Comparison of ENCODE assay signal across 8 cellular contexts in the genomic region with DNA sequence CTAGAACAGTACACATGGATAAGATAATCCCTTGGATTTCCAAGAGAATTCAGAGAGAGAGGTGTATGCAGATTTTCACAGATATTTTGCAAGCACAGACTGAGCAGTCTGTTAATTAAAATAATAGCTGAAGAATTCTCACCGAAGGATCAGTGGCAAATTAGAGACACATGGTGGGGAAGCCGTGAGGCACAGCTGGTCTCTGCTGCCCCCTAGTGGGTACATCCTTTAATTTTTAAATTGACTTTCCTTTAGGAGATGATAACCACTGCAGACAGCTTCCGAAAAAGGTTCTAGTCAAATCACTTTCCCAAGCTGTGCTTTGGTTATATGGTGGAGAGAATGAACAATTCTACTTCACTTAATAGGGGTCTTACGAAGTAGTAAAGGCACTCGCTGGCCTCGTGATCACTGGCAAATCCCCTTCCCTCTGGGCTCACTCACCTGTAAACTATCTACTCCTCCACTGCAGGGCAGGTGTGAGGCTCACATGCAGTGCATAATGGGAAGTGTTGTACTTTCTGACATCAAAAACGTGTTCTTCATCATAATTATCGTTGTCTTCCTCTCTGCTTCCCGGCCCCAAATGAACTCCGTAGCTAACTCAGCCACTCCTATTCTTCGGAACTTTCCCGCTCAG. TPM values are rescaled to one million over a fixed set of nuclear protein-coding genes. Genes with fewer than 3 reads are reported as not detected.
DNase-seq lines count a peak whose midpoint lies in the region; ATAC-seq and TF ChIP-seq lines count a peak whose summit lies in the region.

No MANE protein-coding gene starts in this region.

- H3K27me3 ChIP-seq in CD4-positive, CD25-positive, alpha-beta regulatory T cell (ENCODE audit: control insufficient read depth, insufficient read depth, low read length): no peaks in the 10 kb centered on the region
- H3K27me3 ChIP-seq in dorsolateral prefrontal cortex: no peaks in the 10 kb centered on the region

- no peaks in the 10 kb centered on the region for H3K9me3 Mint-ChIP-seq in CD4-positive, CD25-positive, alpha-beta regulatory T cell
- H3K9me3 Mint-ChIP-seq in memory B cell: no peaks in the 10 kb centered on the region

- TF ChIP-seq CTCF in dorsolateral prefrontal cortex (IDR thresholded peaks at IDR 0.05 in 54 of 56, conservative IDR thresholded peaks at IDR 0.05 in 2 of 56; ENCODE audit: low read depth in 1 of 56, partially characterized antibody in 56 of 56): peak; percentile 80 to 98 (median 92)

- H3K9me3 ChIP-seq in CD4-positive, CD25-positive, alpha-beta regulatory T cell (ENCODE audit: control insufficient read depth in 2 of 2, low read length in 2 of 2): no peaks in the 10 kb centered on the region

- H3K27ac ChIP-seq in CD4-positive, CD25-positive, alpha-beta regulatory T cell (ENCODE audit: insufficient read depth, low read length, poor library complexity, severe bottlenecking): no peak overlapping the region
- H3K27ac ChIP-seq in dorsolateral prefrontal cortex: no peak overlapping the region

- H3K36me3 Mint-ChIP-seq in CD4-positive, CD25-positive, alpha-beta regulatory T cell: peaks cover 18% of the 10 kb centered on the region
- peaks cover 7% of the 10 kb centered on the region for H3K36me3 Mint-ChIP-seq in memory B cell

- H3K4me1 Mint-ChIP-seq in CD4-positive, CD25-positive, alpha-beta regulatory T cell: peaks cover 1 to 26% (median 20%) of the 10 kb centered on the region in 4 donors
- H3K4me1 Mint-ChIP-seq in memory B cell: peaks cover 8% of the 10 kb centered on the region

- H3K4me1 ChIP-seq in CD4-positive, CD25-positive, alpha-beta regulatory T cell (ENCODE audit: control insufficient read depth, insufficient read depth, low read length, poor library complexity, severe bottlenecking): no peaks in the 10 kb centered on the region

- no peak overlapping the region for H3K4me3 ChIP-seq in CD4-positive, CD25-positive, alpha-beta regulatory T cell (ENCODE audit: low read depth, low read length)
- no peak overlapping the region for H3K4me3 ChIP-seq in dorsolateral prefrontal cortex

- CTCF ChIA-PET in HEK293T (lab: Yijun Ruan, JAX): interaction anchor here (0.7 to 3.2 kb wide), 12 partner anchors 53 to 403 kb away, joined by 3 to 23 read pairs (median 4); partner anchors contain the start of gene CEMIP

- intact Hi-C loops in dorsolateral prefrontal cortex (cut with DNase I): loop anchor here (2.0 to 5.0 kb wide), 4 partner anchors 193 to 513 kb away; partner anchors contain the start of gene CEMIP (in 1 of the 2)

- POLR2A ChIA-PET in HEK293T (lab: Yijun Ruan, JAX): no interaction called here

- ATAC-seq in CD4-positive, CD25-positive, alpha-beta regulatory T cell (ENCODE audit: low read depth in 2 of 2): peak in 1 of 2 donors; percentile 62
- peak; percentile 50 for ATAC-seq in memory B cell (ENCODE audit: low read depth)
- ATAC-seq in GM21717 (IDR thresholded peaks at IDR 0.05; ENCODE audit: unreplicated experiment): no peak

- peak overlapping the region; percentile 9 to 78 (median 19) for H3K27ac Mint-ChIP-seq in CD4-positive, CD25-positive, alpha-beta regulatory T cell
- no peak overlapping the region for H3K27ac Mint-ChIP-seq in memory B cell

- no peak overlapping the region for H3K4me3 Mint-ChIP-seq in CD4-positive, CD25-positive, alpha-beta regulatory T cell
- H3K4me3 Mint-ChIP-seq in memory B cell: no peak overlapping the region

- peaks cover 9% of the 10 kb centered on the region for H3K36me3 ChIP-seq in CD4-positive, CD25-positive, alpha-beta regulatory T cell (ENCODE audit: control insufficient read depth, insufficient read depth, low read length)

- DNase-seq in CD4-positive, CD25-positive, alpha-beta regulatory T cell: peak; percentile 35 to 71 (median 67)
- DNase-seq in HEK293T (ENCODE audit: extremely low spot score) (peak; percentile 73), NCI-H526 treated with DMSO at 0.1 percent for 48 hours (lab: John Stamatoyannopoulos, UW) (peak; percentile 45), dorsolateral prefrontal cortex (peak in 6 of 10 donors; percentile 51 to 80 (median 67)), memory B cell (ENCODE audit: low spot score in 2 of 2) (peak; percentile 65 to 70)
- peak; percentile 29 to 70 for DNase-seq in activated CD4-positive, alpha-beta T cell treated with anti-CD3 and anti-CD28 coated beads, Interleukin-2, amount 50 U/mL, for 24 hours (ENCODE audit: low read depth in 1 of 2, low spot score in 1 of 2)
- peak; percentile 18 to 55 for DNase-seq in stimulated activated CD8-positive, alpha-beta memory T cell treated with anti-CD3 and anti-CD28 coated beads, Interleukin-4, amount 100 ng/mL, for 4 hours (ENCODE audit: low read depth in 2 of 2, low spot score in 1 of 2)

- no peaks in the 10 kb centered on the region for H3K27me3 Mint-ChIP-seq in CD4-positive, CD25-positive, alpha-beta regulatory T cell
- H3K27me3 Mint-ChIP-seq in memory B cell: no peaks in the 10 kb centered on the region

TF ChIP-seq in HEK293T, 16 proteins besides CTCF, POLR2A, EP300 and RAD21:
- TF ChIP-seq L3MBTL2 (conservative IDR thresholded peaks at IDR 0.05) (peak; percentile 57), FOXA1 (IDR thresholded peaks at IDR 0.05) (no peak), HDGF (IDR thresholded peaks at IDR 0.05; ENCODE audit: borderline replicate concordance) (no peak)
TF ChIP-seq in HEK293T: peak in this region for 1.

RNA-seq across cellular contexts. Expression of gene MESD, which starts 19.5 kb away (rescaled TPM):
- 18.4 TPM for total RNA-seq in CD4-positive, CD25-positive, alpha-beta regulatory T cell
- 10 to 100 TPM; 28.7 to 34.1 (median 31.3) TPM for polyA plus RNA-seq in CD4-positive, CD25-positive, alpha-beta regulatory T cell
- total RNA-seq in dorsolateral prefrontal cortex: 10 to 100 TPM; 16.9 to 41.5 (median 21.8) TPM

RNA-seq across cellular contexts. Expression of gene TLNRD1, which starts 30.6 kb away (rescaled TPM):
- 17.7 TPM for total RNA-seq in CD4-positive, CD25-positive, alpha-beta regulatory T cell
- polyA plus RNA-seq in CD4-positive, CD25-positive, alpha-beta regulatory T cell: 1 to 10 TPM; 3.1 to 5.7 (median 4.5) TPM
- 10 to 100 TPM; 10.3 to 20.4 (median 16.1) TPM for total RNA-seq in dorsolateral prefrontal cortex
